Comparison of ENCODE assay signal across 14 cellular contexts in genomic region chr6:20205722-20206154, GRCh38. TPM values are rescaled to one million over a fixed set of nuclear protein-coding genes. Genes with fewer than 3 reads are reported as not detected.
DNase-seq lines count a peak whose midpoint lies in the region; ATAC-seq and TF ChIP-seq lines count a peak whose summit lies in the region.
"Had no signal": no experiment of that assay in that cellular context is flagged by ENCODE, and none has a peak within 500 bp of the region (broad histone marks: within the 10 kb centered on the region; RNA-seq: fewer than 3 reads in every experiment).

No MANE protein-coding gene starts in this region.

- peaks cover 76% of the 10 kb centered on the region for H3K4me1 Mint-ChIP-seq in activated T-cell treated with anti-CD3 and anti-CD28 coated beads, Interleukin-2, amount 50 U/mL, for 24 hours (ENCODE audit: low read depth)

- H3K9me3 ChIP-seq in tibial nerve: no peaks in the 10 kb centered on the region

- H3K9me3 Mint-ChIP-seq in activated T-cell treated with anti-CD3 and anti-CD28 coated beads, Interleukin-2, amount 50 U/mL, for 24 hours: no peaks in the 10 kb centered on the region
- H3K9me3 Mint-ChIP-seq: GM23338 had no signal

- no peak for TF ChIP-seq EP300 in tibial nerve (IDR thresholded peaks at IDR 0.05)

- no peak for DNase-seq in activated T-cell treated with anti-CD3 and anti-CD28 coated beads, Interleukin-2, amount 50 U/mL, for 24 hours
- no peak for DNase-seq in activated T-cell treated with anti-CD3 and anti-CD28 coated beads for 4 hours
- DNase-seq in SKM-1 (lab: John Stamatoyannopoulos, UW; ENCODE audit: unreplicated experiment): peak; percentile 78
- DNase-seq in fibroblast of villous mesenchyme (ENCODE audit: low read depth): peak; percentile 46
- DNase-seq in tibial nerve (ENCODE audit: low spot score in 2 of 2): no peak
- DNase-seq in activated effector memory CD4-positive, alpha-beta T cell treated with Interleukin-2 at 50 U/mL for 16 hours: no peak
- no peak for DNase-seq in NCI-H2227 (lab: John Stamatoyannopoulos, UW; ENCODE audit: unreplicated experiment)
- DNase-seq: foreskin keratinocyte, Karpas-422, left colon, NCI-H2227 treated with DMSO at 0.1 percent for 48 hours, SHP77 had no signal

- H3K27ac Mint-ChIP-seq in activated T-cell treated with anti-CD3 and anti-CD28 coated beads, Interleukin-2, amount 50 U/mL, for 24 hours: peak overlapping the region; percentile 93
- H3K27ac Mint-ChIP-seq: GM23338 had no signal

- peaks cover 0 to 99% (median 59%) of the 10 kb centered on the region in 4 donors for H3K4me1 ChIP-seq in tibial nerve

- no peaks in the 10 kb centered on the region for H3K36me3 ChIP-seq in tibial nerve

- H3K4me3 Mint-ChIP-seq in activated T-cell treated with anti-CD3 and anti-CD28 coated beads, Interleukin-2, amount 50 U/mL, for 24 hours: peak overlapping the region; percentile 75
- H3K4me3 Mint-ChIP-seq: GM23338 had no signal

- WGBS in tibial nerve, 2 donors: 32 to 33% methylated on average over 6 of the region's 6 CpGs

- H3K36me3 Mint-ChIP-seq in activated T-cell treated with anti-CD3 and anti-CD28 coated beads, Interleukin-2, amount 50 U/mL, for 24 hours (ENCODE audit: low read depth): no peaks in the 10 kb centered on the region

- H3K27me3 ChIP-seq in tibial nerve: no peaks in the 10 kb centered on the region
- H3K27me3 ChIP-seq: foreskin keratinocyte had no signal

- no peaks in the 10 kb centered on the region for H3K27me3 Mint-ChIP-seq in activated T-cell treated with anti-CD3 and anti-CD28 coated beads, Interleukin-2, amount 50 U/mL, for 24 hours

- TF ChIP-seq CTCF in fibroblast of villous mesenchyme (IDR thresholded peaks at IDR 0.05; ENCODE audit: insufficient read depth, low read depth, low read length): no peak
- no peak for TF ChIP-seq CTCF in tibial nerve (IDR thresholded peaks at IDR 0.05)

- H3K4me3 ChIP-seq in fibroblast of villous mesenchyme (ENCODE audit: low read depth, low read length) (no peak overlapping the region), tibial nerve (no peak overlapping the region)
- H3K4me3 ChIP-seq: GM23338 had no signal

- TF ChIP-seq POLR2A in tibial nerve (IDR thresholded peaks at IDR 0.05): no peak

- no peak for ATAC-seq in HG02642 (IDR thresholded peaks at IDR 0.05; ENCODE audit: poor library complexity, unreplicated experiment)
- ATAC-seq: foreskin keratinocyte, GM23338, left colon had no signal

- peak overlapping the region in 3 of 4 donors; percentile 4 to 61 (median 8) for H3K27ac ChIP-seq in tibial nerve
- H3K27ac ChIP-seq: foreskin keratinocyte had no signal

RNA-seq across cellular contexts. Expression of gene MBOAT1, which starts 6.5 kb away (rescaled TPM):
- total RNA-seq in fibroblast of villous mesenchyme: 8.7 and 22.9 TPM in 2 replicates
- total RNA-seq in tibial nerve: 10 to 100 TPM; 12.3 to 25.6 (median 19.2) TPM

Comparison
In these comparisons a context has a peak if more than half of its experiments do, and no peak if none do; other contexts are left out.
1. DNase-seq: peak in SKM-1 (single experiment) and fibroblast of villous mesenchyme (single experiment); none in activated T-cell treated with anti-CD3 and anti-CD28 coated beads, Interleukin-2, amount 50 U/mL, for 24 hours (single experiment), activated T-cell treated with anti-CD3 and anti-CD28 coated beads for 4 hours (single experiment), tibial nerve (0 of 2), activated effector memory CD4-positive, alpha-beta T cell treated with Interleukin-2 at 50 U/mL for 16 hours (single experiment) and NCI-H2227 (single experiment).